2 cellular contexts compared by ENCODE assay signal in the genomic region with DNA sequence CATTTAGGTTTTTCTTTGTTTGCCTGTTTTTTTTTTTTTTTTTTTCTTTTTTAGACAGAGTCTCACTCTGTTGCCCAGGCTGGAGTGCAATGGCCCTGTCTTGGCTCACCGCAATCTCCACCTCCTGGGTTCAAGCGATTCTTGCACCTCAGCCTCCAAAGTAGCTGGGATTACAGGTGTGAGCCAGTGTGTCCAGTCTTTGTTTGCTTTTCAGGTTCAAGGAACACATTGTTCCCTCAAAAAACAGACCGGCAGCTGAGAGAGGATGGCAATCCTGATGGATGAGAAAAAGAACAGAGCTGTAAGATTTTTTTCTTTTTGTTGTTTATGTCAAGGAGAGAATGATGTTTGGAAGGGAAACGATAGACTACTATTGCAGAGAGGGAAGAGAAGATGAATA.
A peak's percentile ranks its signal among the peaks of the same experiment; 100 is the strongest.
TF ChIP-seq lines count a peak whose summit lies in the region.

No MANE protein-coding gene starts in this region.

TF ChIP-seq in A549, 52 proteins besides CTCF, POLR2A, EP300 and RAD21 (continued from another document):
- TF ChIP-seq, protein P1, sequence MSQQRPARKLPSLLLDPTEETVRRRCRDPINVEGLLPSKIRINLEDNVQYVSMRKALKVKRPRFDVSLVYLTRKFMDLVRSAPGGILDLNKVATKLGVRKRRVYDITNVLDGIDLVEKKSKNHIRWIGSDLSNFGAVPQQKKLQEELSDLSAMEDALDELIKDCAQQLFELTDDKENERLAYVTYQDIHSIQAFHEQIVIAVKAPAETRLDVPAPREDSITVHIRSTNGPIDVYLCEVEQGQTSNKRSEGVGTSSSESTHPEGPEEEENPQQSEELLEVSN (IDR thresholded peaks at IDR 0.05; ENCODE audit: borderline replicate concordance, low read depth) = no peak
- TF ChIP-seq ZSCAN20 (CRISPR knock-in tag; IDR thresholded peaks at IDR 0.05) = no peak
- no peak for TF ChIP-seq JUNB (IDR thresholded peaks at IDR 0.05)
- no peak for TF ChIP-seq KDM1A (IDR thresholded peaks at IDR 0.05; ENCODE audit: low read depth)
- no peak for TF ChIP-seq CBX2 (IDR thresholded peaks at IDR 0.05; ENCODE audit: borderline replicate concordance, low read depth)
- TF ChIP-seq, protein P2, sequence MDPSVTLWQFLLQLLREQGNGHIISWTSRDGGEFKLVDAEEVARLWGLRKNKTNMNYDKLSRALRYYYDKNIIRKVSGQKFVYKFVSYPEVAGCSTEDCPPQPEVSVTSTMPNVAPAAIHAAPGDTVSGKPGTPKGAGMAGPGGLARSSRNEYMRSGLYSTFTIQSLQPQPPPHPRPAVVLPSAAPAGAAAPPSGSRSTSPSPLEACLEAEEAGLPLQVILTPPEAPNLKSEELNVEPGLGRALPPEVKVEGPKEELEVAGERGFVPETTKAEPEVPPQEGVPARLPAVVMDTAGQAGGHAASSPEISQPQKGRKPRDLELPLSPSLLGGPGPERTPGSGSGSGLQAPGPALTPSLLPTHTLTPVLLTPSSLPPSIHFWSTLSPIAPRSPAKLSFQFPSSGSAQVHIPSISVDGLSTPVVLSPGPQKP (IDR thresholded peaks at IDR 0.05; ENCODE audit: low read depth, low read length) = no peak
- TF ChIP-seq ESRRA (IDR thresholded peaks at IDR 0.05; ENCODE audit: borderline replicate concordance, low read length) = no peak
- no peak for TF ChIP-seq CHD2 (IDR thresholded peaks at IDR 0.05; ENCODE audit: low read length, partially characterized antibody)
- TF ChIP-seq, protein P3, sequence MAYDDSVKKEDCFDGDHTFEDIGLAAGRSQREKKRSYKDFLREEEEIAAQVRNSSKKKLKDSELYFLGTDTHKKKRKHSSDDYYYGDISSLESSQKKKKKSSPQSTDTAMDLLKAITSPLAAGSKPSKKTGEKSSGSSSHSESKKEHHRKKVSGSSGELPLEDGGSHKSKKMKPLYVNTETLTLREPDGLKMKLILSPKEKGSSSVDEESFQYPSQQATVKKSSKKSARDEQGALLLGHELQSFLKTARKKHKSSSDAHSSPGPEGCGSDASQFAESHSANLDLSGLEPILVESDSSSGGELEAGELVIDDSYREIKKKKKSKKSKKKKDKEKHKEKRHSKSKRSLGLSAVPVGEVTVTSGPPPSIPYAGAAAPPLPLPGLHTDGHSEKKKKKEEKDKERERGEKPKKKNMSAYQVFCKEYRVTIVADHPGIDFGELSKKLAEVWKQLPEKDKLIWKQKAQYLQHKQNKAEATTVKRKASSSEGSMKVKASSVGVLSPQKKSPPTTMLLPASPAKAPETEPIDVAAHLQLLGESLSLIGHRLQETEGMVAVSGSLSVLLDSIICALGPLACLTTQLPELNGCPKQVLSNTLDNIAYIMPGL (CRISPR knock-in tag; IDR thresholded peaks at IDR 0.05; ENCODE audit: borderline replicate concordance) = no peak
- no peak for TF ChIP-seq RARB (CRISPR knock-in tag; IDR thresholded peaks at IDR 0.05)
- TF ChIP-seq MAFK (IDR thresholded peaks at IDR 0.05; ENCODE audit: partially characterized antibody) = no peak
- TF ChIP-seq, protein P4, sequence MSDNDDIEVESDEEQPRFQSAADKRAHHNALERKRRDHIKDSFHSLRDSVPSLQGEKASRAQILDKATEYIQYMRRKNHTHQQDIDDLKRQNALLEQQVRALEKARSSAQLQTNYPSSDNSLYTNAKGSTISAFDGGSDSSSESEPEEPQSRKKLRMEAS (IDR thresholded peaks at IDR 0.05) = no peak
- no peak for TF ChIP-seq KDM5A (IDR thresholded peaks at IDR 0.05)
TF ChIP-seq in A549: peak in this region for 0.

TF ChIP-seq in HepG2, 621 proteins besides CTCF, POLR2A, EP300 and RAD21 (continued from another document):
- TF ChIP-seq, protein P5, sequence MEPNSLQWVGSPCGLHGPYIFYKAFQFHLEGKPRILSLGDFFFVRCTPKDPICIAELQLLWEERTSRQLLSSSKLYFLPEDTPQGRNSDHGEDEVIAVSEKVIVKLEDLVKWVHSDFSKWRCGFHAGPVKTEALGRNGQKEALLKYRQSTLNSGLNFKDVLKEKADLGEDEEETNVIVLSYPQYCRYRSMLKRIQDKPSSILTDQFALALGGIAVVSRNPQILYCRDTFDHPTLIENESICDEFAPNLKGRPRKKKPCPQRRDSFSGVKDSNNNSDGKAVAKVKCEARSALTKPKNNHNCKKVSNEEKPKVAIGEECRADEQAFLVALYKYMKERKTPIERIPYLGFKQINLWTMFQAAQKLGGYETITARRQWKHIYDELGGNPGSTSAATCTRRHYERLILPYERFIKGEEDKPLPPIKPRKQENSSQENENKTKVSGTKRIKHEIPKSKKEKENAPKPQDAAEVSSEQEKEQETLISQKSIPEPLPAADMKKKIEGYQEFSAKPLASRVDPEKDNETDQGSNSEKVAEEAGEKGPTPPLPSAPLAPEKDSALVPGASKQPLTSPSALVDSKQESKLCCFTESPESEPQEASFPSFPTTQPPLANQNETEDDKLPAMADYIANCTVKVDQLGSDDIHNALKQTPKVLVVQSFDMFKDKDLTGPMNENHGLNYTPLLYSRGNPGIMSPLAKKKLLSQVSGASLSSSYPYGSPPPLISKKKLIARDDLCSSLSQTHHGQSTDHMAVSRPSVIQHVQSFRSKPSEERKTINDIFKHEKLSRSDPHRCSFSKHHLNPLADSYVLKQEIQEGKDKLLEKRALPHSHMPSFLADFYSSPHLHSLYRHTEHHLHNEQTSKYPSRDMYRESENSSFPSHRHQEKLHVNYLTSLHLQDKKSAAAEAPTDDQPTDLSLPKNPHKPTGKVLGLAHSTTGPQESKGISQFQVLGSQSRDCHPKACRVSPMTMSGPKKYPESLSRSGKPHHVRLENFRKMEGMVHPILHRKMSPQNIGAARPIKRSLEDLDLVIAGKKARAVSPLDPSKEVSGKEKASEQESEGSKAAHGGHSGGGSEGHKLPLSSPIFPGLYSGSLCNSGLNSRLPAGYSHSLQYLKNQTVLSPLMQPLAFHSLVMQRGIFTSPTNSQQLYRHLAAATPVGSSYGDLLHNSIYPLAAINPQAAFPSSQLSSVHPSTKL (CRISPR knock-in tag; IDR thresholded peaks at IDR 0.05) = peak; percentile 14; the same call in 1 of the 2 replicates
- no peak for TF ChIP-seq CENPT (CRISPR knock-in tag; IDR thresholded peaks at IDR 0.05; ENCODE audit: low read depth)
- TF ChIP-seq ZSCAN29 (CRISPR knock-in tag; conservative IDR thresholded peaks at IDR 0.05) = no peak
- no peak for TF ChIP-seq MZF1 (CRISPR knock-in tag; IDR thresholded peaks at IDR 0.05; ENCODE audit: borderline replicate concordance)
- TF ChIP-seq ZNF335 (CRISPR knock-in tag; IDR thresholded peaks at IDR 0.05) = no peak
- TF ChIP-seq SOX13 (IDR thresholded peaks at IDR 0.05) = no peak
- peak in 1 of 2 experiments; percentile 51; a peak in 1 of 4 replicates for TF ChIP-seq SOX13 (CRISPR knock-in tag; conservative IDR thresholded peaks at IDR 0.05 in 1 of 2, IDR thresholded peaks at IDR 0.05 in 1 of 2)
- no peak for TF ChIP-seq MBD4 (IDR thresholded peaks at IDR 0.05; ENCODE audit: borderline replicate concordance, low read length)
- TF ChIP-seq ELF4 (CRISPR knock-in tag; IDR thresholded peaks at IDR 0.05; ENCODE audit: borderline replicate concordance) = no peak
- peak; percentile 36; the same call in 1 of the 2 replicates for TF ChIP-seq HNF4A (CRISPR knock-in tag; IDR thresholded peaks at IDR 0.05)
- peak; percentile 41 for TF ChIP-seq ZNF121 (CRISPR knock-in tag; IDR thresholded peaks at IDR 0.05)
- 0 out of 2 replicates have a peak, but pooled peaks have one; percentile 6 for TF ChIP-seq FOXA3 (CRISPR knock-in tag; IDR thresholded peaks at IDR 0.05)
- TF ChIP-seq, protein P6, sequence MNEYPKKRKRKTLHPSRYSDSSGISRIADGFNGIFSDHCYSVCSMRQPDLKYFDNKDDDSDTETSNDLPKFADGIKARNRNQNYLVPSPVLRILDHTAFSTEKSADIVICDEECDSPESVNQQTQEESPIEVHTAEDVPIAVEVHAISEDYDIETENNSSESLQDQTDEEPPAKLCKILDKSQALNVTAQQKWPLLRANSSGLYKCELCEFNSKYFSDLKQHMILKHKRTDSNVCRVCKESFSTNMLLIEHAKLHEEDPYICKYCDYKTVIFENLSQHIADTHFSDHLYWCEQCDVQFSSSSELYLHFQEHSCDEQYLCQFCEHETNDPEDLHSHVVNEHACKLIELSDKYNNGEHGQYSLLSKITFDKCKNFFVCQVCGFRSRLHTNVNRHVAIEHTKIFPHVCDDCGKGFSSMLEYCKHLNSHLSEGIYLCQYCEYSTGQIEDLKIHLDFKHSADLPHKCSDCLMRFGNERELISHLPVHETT (CRISPR knock-in tag; conservative IDR thresholded peaks at IDR 0.05) = no peak
- no peak for TF ChIP-seq RFXANK (CRISPR knock-in tag; IDR thresholded peaks at IDR 0.05)
- no peak for TF ChIP-seq ZNF773 (CRISPR knock-in tag; IDR thresholded peaks at IDR 0.05; ENCODE audit: borderline replicate concordance)
